ENCODE assay signal across 18 cellular contexts in genomic region chr20:24450646-24451376, GRCh38. TPM values are rescaled to one million over a fixed set of nuclear protein-coding genes. Genes with fewer than 3 reads are reported as not detected.
DNase-seq lines count a peak whose midpoint lies in the region; ATAC-seq and TF ChIP-seq lines count a peak whose summit lies in the region.
"Had no signal": no experiment of that assay in that cellular context is flagged by ENCODE, and none has a peak within 500 bp of the region (broad histone marks: within the 10 kb centered on the region; RNA-seq: fewer than 3 reads in every experiment).

No MANE protein-coding gene starts in this region.

- H3K4me3 ChIP-seq in endodermal cell (ENCODE audit: low read length) = no peak overlapping the region
- H3K4me3 ChIP-seq: A549, GM23338 had no signal

- no peaks in the 10 kb centered on the region for H3K36me3 Mint-ChIP-seq in endodermal cell (ENCODE audit: low read depth)
- H3K36me3 Mint-ChIP-seq in activated naive CD4-positive, alpha-beta T cell treated with anti-CD3 and anti-CD28 coated beads, Interleukin-2, amount 50 U/mL, for 72 hours = no peaks in the 10 kb centered on the region

- no peak overlapping the region for H3K27ac Mint-ChIP-seq in endodermal cell
- no peak overlapping the region for H3K27ac Mint-ChIP-seq in activated naive CD4-positive, alpha-beta T cell treated with anti-CD3 and anti-CD28 coated beads, Interleukin-2, amount 50 U/mL, for 72 hours
- H3K27ac Mint-ChIP-seq: CD4-positive, alpha-beta T cell; GM23338; HFFc6 had no signal

- H3K36me3 ChIP-seq in endodermal cell (ENCODE audit: control insufficient read depth, insufficient read depth, low read length) = no peaks in the 10 kb centered on the region

- H3K4me1 Mint-ChIP-seq in endodermal cell = peaks cover 18% of the 10 kb centered on the region

- H3K27me3 Mint-ChIP-seq in endodermal cell (ENCODE audit: insufficient read depth) = peaks cover 6% of the 10 kb centered on the region
- H3K27me3 Mint-ChIP-seq: CD4-positive, alpha-beta T cell had no signal

- intact Hi-C loops in posterior vena cava (cut with DNase I) = no loop called here

- no peaks in the 10 kb centered on the region for H3K9me3 ChIP-seq in endodermal cell (ENCODE audit: control insufficient read depth, low read length)
- H3K9me3 ChIP-seq: A549, Caco-2 had no signal

- H3K27ac ChIP-seq in endodermal cell (ENCODE audit: low read depth, low read length) = no peak overlapping the region
- H3K27ac ChIP-seq: 22Rv1, A549, C4-2B had no signal

- H3K27me3 ChIP-seq in endodermal cell (ENCODE audit: control insufficient read depth, insufficient read depth, low read length, poor library complexity, severe bottlenecking) = no peaks in the 10 kb centered on the region

- 87 to 91% methylated on average over 4 to 11 of the region's 11 CpGs for WGBS in endodermal cell (ENCODE audit: insufficient coverage in 1 of 2, insufficient read length in 1 of 2), 2 experiments

- no peak overlapping the region for H3K9ac ChIP-seq in endodermal cell (ENCODE audit: extremely low read depth, low read length, poor library complexity, severe bottlenecking)

- no peak for ATAC-seq in activated naive CD4-positive, alpha-beta T cell treated with anti-CD3 and anti-CD28 coated beads, Interleukin-2, amount 50 U/mL, for 72 hours
- no peak for ATAC-seq in left lobe of liver
- ATAC-seq: A549, GM23338, HCT116 had no signal

- H3K4me1 ChIP-seq in endodermal cell (ENCODE audit: control insufficient read depth, insufficient read depth, low read length) = no peaks in the 10 kb centered on the region
- H3K4me1 ChIP-seq: A549, Caco-2 had no signal

- H3K9me3 Mint-ChIP-seq in endodermal cell = no peaks in the 10 kb centered on the region
- no peaks in the 10 kb centered on the region for H3K9me3 Mint-ChIP-seq in activated naive CD4-positive, alpha-beta T cell treated with anti-CD3 and anti-CD28 coated beads, Interleukin-2, amount 50 U/mL, for 72 hours
- H3K9me3 Mint-ChIP-seq: CD4-positive, alpha-beta T cell; HFFc6 had no signal

- no peak for TF ChIP-seq CTCF in endodermal cell (conservative IDR thresholded peaks at IDR 0.05)

- DNase-seq in activated CD8-positive, alpha-beta memory T cell treated with anti-CD3 and anti-CD28 coated beads for 24 hours = peak; percentile 24
- DNase-seq in activated CD8-positive, alpha-beta memory T cell treated with anti-CD3 and anti-CD28 coated beads, Interleukin-2, amount 50 U/mL, for 4 hours = no peak
- DNase-seq in NCI-H446 treated with DMSO at 0.1 percent for 48 hours (lab: John Stamatoyannopoulos, UW) (peak; percentile 34), endodermal cell (peak; percentile 40), posterior vena cava (ENCODE audit: low spot score) (peak; percentile 62), left lobe of liver (ENCODE audit: low spot score) (no peak)
- no peak for DNase-seq in activated naive CD4-positive, alpha-beta T cell treated with anti-CD3 and anti-CD28 coated beads, Interleukin-2, amount 50 U/mL, for 72 hours (ENCODE audit: low spot score in 2 of 2)
- DNase-seq: AML-193; Caco-2; CD4-positive, alpha-beta T cell; GDM1; H7; HFFc6 had no signal

- no peak overlapping the region for H3K4me3 Mint-ChIP-seq in endodermal cell
- H3K4me3 Mint-ChIP-seq: CD4-positive, alpha-beta T cell; GM23338; HFFc6 had no signal

RNA-seq across cellular contexts. Expression of gene SYNDIG1, which starts 18.6 kb away (rescaled TPM):
- total RNA-seq in endodermal cell (1 to 10 TPM; 5.5 to 6.8 TPM), posterior vena cava (10 to 100 TPM; 11.3 to 22.5 TPM), left lobe of liver (not detected)
- polyA plus RNA-seq in endodermal cell (2013, experiment 1 of 2) = 4.6 TPM
- polyA plus RNA-seq in endodermal cell (2013, experiment 2 of 2) = 4.9 TPM
- not detected for total RNA-seq in activated naive CD4-positive, alpha-beta T cell treated with anti-CD3 and anti-CD28 coated beads, Interleukin-2, amount 50 U/mL, for 72 hours
- total RNA-seq: Caco-2; CD4-positive, alpha-beta T cell had no signal

Comparison
In these comparisons a context has a peak if more than half of its experiments do, and no peak if none do; other contexts are left out.
1. DNase-seq: peak in activated CD8-positive, alpha-beta memory T cell treated with anti-CD3 and anti-CD28 coated beads for 24 hours (single experiment), NCI-H446 treated with DMSO at 0.1 percent for 48 hours (single experiment), endodermal cell (single experiment) and posterior vena cava (single experiment); none in activated CD8-positive, alpha-beta memory T cell treated with anti-CD3 and anti-CD28 coated beads, Interleukin-2, amount 50 U/mL, for 4 hours (single experiment), activated naive CD4-positive, alpha-beta T cell treated with anti-CD3 and anti-CD28 coated beads, Interleukin-2, amount 50 U/mL, for 72 hours (0 of 2) and left lobe of liver (single experiment).